In the genomic region with DNA sequence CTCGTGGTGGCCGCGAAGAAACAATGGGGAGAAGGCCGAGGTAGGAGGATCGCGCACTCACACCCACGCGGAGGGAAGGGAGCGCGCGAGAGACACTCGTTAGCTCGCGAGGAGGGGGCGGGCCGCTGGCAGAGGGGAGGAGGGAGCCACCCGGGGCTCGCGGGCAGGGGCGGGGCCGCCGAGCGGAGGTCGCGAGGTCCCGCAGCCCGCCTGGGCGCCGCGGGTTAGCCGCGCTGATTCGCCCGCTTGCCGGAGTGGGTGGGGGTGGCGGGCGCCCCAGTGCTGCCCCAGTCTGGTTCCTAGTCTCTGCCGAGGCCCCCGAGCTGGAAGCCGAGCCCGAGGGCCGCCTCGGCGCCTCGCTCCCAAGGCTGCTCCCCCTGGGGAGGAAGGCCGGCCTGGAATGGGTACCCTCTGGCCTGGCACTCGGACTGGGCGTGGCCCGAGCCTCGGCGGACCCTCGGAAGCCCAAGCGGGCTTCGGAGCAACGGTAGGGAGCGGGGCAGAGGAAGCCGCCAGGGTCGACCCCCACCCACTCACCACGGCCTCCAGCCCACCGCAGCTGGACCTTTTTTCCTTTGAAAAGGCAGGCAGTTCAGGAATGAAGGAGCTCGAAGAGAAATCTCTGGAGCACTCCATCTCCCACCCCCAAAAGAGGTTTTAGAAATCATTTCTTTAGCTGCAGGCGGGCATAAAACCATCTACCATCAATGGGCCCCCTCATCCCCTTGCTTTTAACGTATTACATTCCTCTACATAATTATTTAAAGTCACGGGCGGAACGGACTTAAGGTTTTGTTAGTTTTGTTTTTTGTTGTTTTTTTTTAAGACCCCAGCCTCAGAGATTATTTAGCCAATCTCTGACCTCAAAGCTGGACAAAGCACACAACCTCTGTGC, we compare ENCODE assay signal across 8 cellular contexts. TPM values are rescaled to one million over a fixed set of nuclear protein-coding genes. Genes with fewer than 3 reads are reported as not detected.
A peak's percentile ranks its signal among the peaks of the same experiment; 100 is the strongest.
DNase-seq lines count a peak whose midpoint lies in the region; ATAC-seq and TF ChIP-seq lines count a peak whose summit lies in the region.

No MANE protein-coding gene starts in this region.

- H4K91ac ChIP-seq in neuronal stem cell (ENCODE audit: low read depth, low read length, poor library complexity): no peak overlapping the region

- no peaks in the 10 kb centered on the region for H3K9me3 ChIP-seq in neuronal stem cell (replicated peaks in 1 of 2; ENCODE audit: control insufficient read depth in 2 of 2, insufficient read depth in 1 of 2, low read depth in 1 of 2, low read length in 2 of 2)
- no peaks in the 10 kb centered on the region for H3K9me3 ChIP-seq in stomach smooth muscle (ENCODE audit: control insufficient read depth in 2 of 2, low read length in 2 of 2)

- no peak overlapping the region for H4K8ac ChIP-seq in neuronal stem cell (ENCODE audit: low read depth, low read length)

- H3K4me2 ChIP-seq in neuronal stem cell (ENCODE audit: insufficient read depth, low read length, poor library complexity, severe bottlenecking): peak overlapping the region; percentile 60

- peak; percentile 79 for TF ChIP-seq POLR2A in Raji (IDR thresholded peaks at IDR 0.05; ENCODE audit: insufficient read depth, low read depth, low read length)

- H3K27ac ChIP-seq in neuronal stem cell (replicated peaks; ENCODE audit: low read length) (peak overlapping the region; percentile 95), stomach smooth muscle (ENCODE audit: low read length) (peak overlapping the region; percentile 65)

- H2BK12ac ChIP-seq in neuronal stem cell (ENCODE audit: low read length): no peak overlapping the region

- ATAC-seq in GM21529 (IDR thresholded peaks at IDR 0.05; ENCODE audit: unreplicated experiment): peak; percentile 60

- H3K4me3 ChIP-seq in neuronal stem cell (ENCODE audit: low read length in 2 of 2): peak overlapping the region; percentile 74 to 91
- peak overlapping the region; percentile 87 to 94 for H3K4me3 ChIP-seq in stomach smooth muscle (ENCODE audit: low read length in 2 of 2)

- peak overlapping the region; percentile 43 for H3K14ac ChIP-seq in neuronal stem cell (ENCODE audit: low read length)

- DNase-seq in DMS114 treated with DMSO at 0.1 percent for 48 hours (lab: John Stamatoyannopoulos, UW; ENCODE audit: unreplicated experiment) (peak; percentile 71), KG1 (lab: John Stamatoyannopoulos, UW) (peak; percentile 77), foreskin melanocyte (peak; percentile 75), neuronal stem cell (ENCODE audit: low spot score) (peak; percentile 89)
- peak; percentile 85 for DNase-seq in activated gamma-delta T cell treated with anti-CD3 and anti-CD28 coated beads, Interleukin-2, amount 50 U/mL, for 16 hours (ENCODE audit: low read depth)

- H3K4me1 ChIP-seq in neuronal stem cell (ENCODE audit: control insufficient read depth in 2 of 2, insufficient read depth in 1 of 2, low read depth in 1 of 2, low read length in 2 of 2) (peaks cover 8 to 17% of the 10 kb centered on the region in 2 donors), stomach smooth muscle (ENCODE audit: control insufficient read depth, insufficient read depth, low read length) (peaks cover 4% of the 10 kb centered on the region)

- peaks cover 2% of the 10 kb centered on the region for H3K79me1 ChIP-seq in neuronal stem cell (ENCODE audit: low read depth, low read length)

- H2AFZ ChIP-seq in neuronal stem cell (ENCODE audit: low read length): peak overlapping the region; percentile 90

- H3K9ac ChIP-seq in neuronal stem cell (ENCODE audit: low read depth, low read length, poor library complexity): peak overlapping the region; percentile 91
- peak overlapping the region; percentile 84 to 87 for H3K9ac ChIP-seq in stomach smooth muscle (ENCODE audit: low read length in 2 of 2)

- peak overlapping the region; percentile 80 for H2BK15ac ChIP-seq in neuronal stem cell (ENCODE audit: low read length)

- peak overlapping the region; percentile 88 for H2AK5ac ChIP-seq in neuronal stem cell (ENCODE audit: low read depth, low read length)

- H3K23ac ChIP-seq in neuronal stem cell (ENCODE audit: low read depth, low read length, poor library complexity): peak overlapping the region; percentile 95

- H3K27me3 ChIP-seq in neuronal stem cell (ENCODE audit: control insufficient read depth in 3 of 3, insufficient read depth in 3 of 3, low read depth in 1 of 3, low read length in 3 of 3) (no peaks in the 10 kb centered on the region), stomach smooth muscle (ENCODE audit: control insufficient read depth in 1 of 2, insufficient read depth in 2 of 2, low read length in 2 of 2) (no peaks in the 10 kb centered on the region)

- no peak overlapping the region for H3K4ac ChIP-seq in neuronal stem cell (ENCODE audit: low read length)

- peak overlapping the region; percentile 99 for H2BK5ac ChIP-seq in neuronal stem cell (ENCODE audit: low read length)

- H2BK120ac ChIP-seq in neuronal stem cell (ENCODE audit: low read depth, low read length): peak overlapping the region; percentile 16

- H3K36me3 ChIP-seq in neuronal stem cell (replicated peaks in 1 of 2; ENCODE audit: control insufficient read depth in 2 of 2, insufficient read depth in 2 of 2, low read length in 2 of 2): no peaks in the 10 kb centered on the region
- no peaks in the 10 kb centered on the region for H3K36me3 ChIP-seq in stomach smooth muscle (ENCODE audit: control insufficient read depth in 2 of 2, insufficient read depth in 2 of 2, low read length in 2 of 2)

- WGBS in neuronal stem cell (ENCODE audit: extremely low coverage in 2 of 2, insufficient read length in 2 of 2, insufficient replicate concordance in 1 of 2), 2 donors: no CpG with 5 or more reads among the region's 66 CpGs

- peak overlapping the region; percentile 98 for H3K18ac ChIP-seq in neuronal stem cell (ENCODE audit: low read length)

RNA-seq across cellular contexts. Expression of a gene that starts 0.7 kb away (rescaled TPM):
- polyA plus RNA-seq in neuronal stem cell (2013, experiment 1 of 2): 78.9 TPM
- 80.6 TPM for polyA plus RNA-seq in neuronal stem cell (2013, experiment 2 of 2)

RNA-seq across cellular contexts. Expression of a gene that starts 48.6 kb away (rescaled TPM):
- 40.1 TPM for polyA plus RNA-seq in neuronal stem cell (2013, experiment 1 of 2)
- polyA plus RNA-seq in neuronal stem cell (2013, experiment 2 of 2): 39.9 TPM

Comparison
In these comparisons a context has a peak if more than half of its experiments do, and no peak if none do; other contexts are left out.
1. Peak in every context shown above with its lines: DNase-seq, ATAC-seq, H3K4me3 ChIP-seq and H3K27ac ChIP-seq.